ENCODE assay signal across 1 cellular context in the genomic region with DNA sequence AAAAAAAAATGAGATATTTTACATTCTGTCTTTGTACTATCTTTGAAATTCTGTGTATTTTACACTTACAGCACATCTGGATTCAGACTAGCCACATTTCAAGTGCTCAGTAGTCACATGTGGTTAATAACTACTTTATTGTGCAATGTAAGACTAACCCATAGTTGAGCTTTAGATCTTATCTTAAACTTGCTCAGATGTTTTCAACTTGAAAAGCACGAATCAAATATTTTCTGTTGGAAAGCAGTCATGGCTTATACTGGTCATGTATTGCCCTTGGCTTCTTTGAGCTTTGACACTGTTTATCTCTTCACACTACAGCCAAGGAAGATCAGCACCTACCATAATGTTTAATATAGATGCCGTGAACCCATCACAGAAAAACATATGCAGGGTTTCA.
TF ChIP-seq lines count a peak whose summit lies in the region.

No MANE protein-coding gene starts in this region.

TF ChIP-seq in WTC11, 78 proteins besides CTCF, POLR2A, EP300 and RAD21 (continued from another document):
- TF ChIP-seq TP53 (CRISPR knock-in tag; IDR thresholded peaks at IDR 0.05) (no peak), SMAD3 (CRISPR knock-in tag; IDR thresholded peaks at IDR 0.05; ENCODE audit: borderline replicate concordance) (no peak)
- TF ChIP-seq, protein P1, sequence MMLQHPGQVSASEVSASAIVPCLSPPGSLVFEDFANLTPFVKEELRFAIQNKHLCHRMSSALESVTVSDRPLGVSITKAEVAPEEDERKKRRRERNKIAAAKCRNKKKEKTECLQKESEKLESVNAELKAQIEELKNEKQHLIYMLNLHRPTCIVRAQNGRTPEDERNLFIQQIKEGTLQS (CRISPR knock-in tag; conservative IDR thresholded peaks at IDR 0.05) = no peak
